Comparison of ENCODE assay signal across 38 cellular contexts in genomic region chr10:80390740-80391139, GRCh38. TPM values are rescaled to one million over a fixed set of nuclear protein-coding genes. Genes with fewer than 3 reads are reported as not detected.
"Had no signal": no experiment of that assay in that cellular context is flagged by ENCODE, and none has a peak within 500 bp of the region (broad histone marks: within the 10 kb centered on the region; RNA-seq: fewer than 3 reads in every experiment).

No MANE protein-coding gene starts in this region.

- H3K4me3 ChIP-seq: MG63 had no signal

- H3K27ac ChIP-seq: KMS-11 had no signal

- H3K9ac ChIP-seq: KMS-11 had no signal

- DNase-seq: Karpas-422, Kasumi-1, MG63, MM.1S, MV-4-11, NCI-H1048, NCI-H1092, NCI-H1092 treated with DMSO at 0.1 percent for 48 hours, NCI-H1105, NCI-H1105 treated with DMSO at 0.1 percent for 48 hours, NCI-H1417, NCI-H1417 treated with DMSO at 0.1 percent for 48 hours, NCI-H1436, NCI-H1436 treated with DMSO at 0.1 percent for 48 hours, NCI-H146, NCI-H1694, NCI-H1694 treated with DMSO at 0.1 percent for 48 hours, NCI-H187, NCI-H187 treated with DMSO at 0.1 percent for 48 hours, NCI-H1930, NCI-H2029, NCI-H2029 treated with DMSO at 0.1 percent for 48 hours, NCI-H2081, NCI-H2081 treated with DMSO at 0.1 percent for 48 hours, NCI-H2107, NCI-H2171, NCI-H2171 treated with DMSO at 0.1 percent for 48 hours, NCI-H2227 treated with DMSO at 0.1 percent for 48 hours, NCI-H226, NCI-H345, NCI-H446, NCI-H446 treated with DMSO at 0.1 percent for 48 hours, NCI-H510A had no signal

- H3K4me2 ChIP-seq: KMS-11 had no signal

- H3K36me3 ChIP-seq: MG63 had no signal

- H3K9me3 ChIP-seq: MG63 had no signal

- H3K27me3 ChIP-seq: MG63 had no signal

RNA-seq across cellular contexts. Expression of gene PRXL2A, which starts 17.6 kb away (rescaled TPM):
- total RNA-seq: LHCN-M2 had no signal

RNA-seq across cellular contexts. Expression of gene DYDC2, which starts 34.2 kb away (rescaled TPM):
- total RNA-seq: LHCN-M2, M059J, MCF 10A, NCI-H460 had no signal

RNA-seq across cellular contexts. Expression of gene DYDC1, which starts 34.2 kb away (rescaled TPM):
- total RNA-seq: LHCN-M2, M059J, MCF 10A, NCI-H460 had no signal
